In the genomic region with DNA sequence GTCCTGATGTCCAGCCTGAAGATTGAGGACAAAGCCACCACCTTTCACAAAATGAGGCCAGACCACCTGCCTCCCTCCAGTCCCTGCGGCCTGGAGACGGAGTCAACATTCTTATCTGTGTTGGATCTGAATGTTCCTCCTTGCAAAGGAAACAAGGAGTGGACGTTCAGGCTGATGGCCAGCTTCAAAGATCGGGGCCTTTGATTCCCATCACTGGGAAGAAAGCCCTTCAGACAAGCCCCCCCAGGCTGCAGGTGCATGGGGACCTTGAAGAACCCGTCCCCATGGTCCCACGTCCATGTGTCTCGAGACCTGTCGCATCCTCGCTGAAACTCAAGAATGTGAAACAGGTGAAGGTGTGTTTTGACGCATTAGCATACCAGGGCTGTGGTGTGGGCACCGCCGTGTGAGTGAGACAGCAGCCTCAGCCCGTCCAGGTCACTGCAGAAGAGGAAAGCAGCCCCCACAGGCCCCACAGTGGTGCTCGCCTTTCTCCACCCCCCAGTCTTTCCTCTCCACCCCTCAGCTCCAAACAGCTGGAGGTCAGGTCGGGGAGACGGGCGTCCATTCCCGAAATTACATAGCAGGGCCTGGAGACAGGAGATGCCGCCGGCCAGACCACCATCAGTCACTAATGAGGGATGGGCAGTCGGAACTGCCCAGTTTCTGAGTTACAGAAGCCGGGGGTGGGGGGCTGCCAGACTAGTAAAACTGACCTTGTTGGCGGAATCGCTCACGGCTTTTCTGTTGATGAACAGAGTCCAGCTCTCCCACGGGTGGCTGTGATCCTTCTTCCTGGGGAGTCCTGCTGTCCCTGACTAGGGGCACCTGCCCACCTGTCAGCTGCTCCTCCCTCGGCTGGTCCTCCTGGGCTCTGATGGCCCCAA, we compare ENCODE assay signal across 9 cellular contexts. TPM values are rescaled to one million over a fixed set of nuclear protein-coding genes. Genes with fewer than 3 reads are reported as not detected.
DNase-seq lines count a peak whose midpoint lies in the region; ATAC-seq and TF ChIP-seq lines count a peak whose summit lies in the region.
"Had no signal": no experiment of that assay in that cellular context is flagged by ENCODE, and none has a peak within 500 bp of the region (broad histone marks: within the 10 kb centered on the region; RNA-seq: fewer than 3 reads in every experiment).

No MANE protein-coding gene starts in this region.

- TF ChIP-seq POLR2A in breast epithelium (IDR thresholded peaks at IDR 0.05) (no peak), upper lobe of left lung (IDR thresholded peaks at IDR 0.05) (no peak)

- ATAC-seq in Right ventricle myocardium inferior: no peak
- ATAC-seq in upper lobe of left lung (ENCODE audit: low FRiP score in 2 of 2): no peak
- no peak for ATAC-seq in sciatic nerve

- peaks cover 41% of the 10 kb centered on the region for H3K4me1 Mint-ChIP-seq in mesothelial cell of epicardium

- peak overlapping the region; percentile 83 for H3K4me3 Mint-ChIP-seq in mesothelial cell of epicardium

- no peaks in the 10 kb centered on the region for H3K36me3 ChIP-seq in breast epithelium
- H3K36me3 ChIP-seq in upper lobe of left lung: peaks cover 2 to 28% (median 19%) of the 10 kb centered on the region in 4 donors

- H3K27me3 ChIP-seq in breast epithelium (no peaks in the 10 kb centered on the region), upper lobe of left lung (no peaks in the 10 kb centered on the region)

- no peak for TF ChIP-seq CTCF in breast epithelium (IDR thresholded peaks at IDR 0.05)
- no peak for TF ChIP-seq CTCF in mesothelial cell of epicardium (IDR thresholded peaks at IDR 0.05; ENCODE audit: unreplicated experiment)
- TF ChIP-seq CTCF in upper lobe of left lung (IDR thresholded peaks at IDR 0.05): no peak

- 71 to 77% methylated on average over 15 to 27 of the region's 27 CpGs for WGBS in upper lobe of left lung, 2 donors

- DNase-seq in Right ventricle myocardium inferior (ENCODE audit: missing footprints) (peak; percentile 37), cardiac septum (ENCODE audit: low spot score) (no peak), breast epithelium (ENCODE audit: low spot score in 2 of 2) (no peak), mesothelial cell of epicardium (ENCODE audit: low spot score in 2 of 2, unreplicated experiment in 2 of 2) (no peak), upper lobe of left lung (no peak), sciatic nerve (ENCODE audit: low spot score) (no peak), NCI-H1092 treated with DMSO at 0.1 percent for 48 hours (lab: John Stamatoyannopoulos, UW) (no peak), NCI-H2029 treated with DMSO at 0.1 percent for 48 hours (lab: John Stamatoyannopoulos, UW) (no peak)

- no peaks in the 10 kb centered on the region for H3K9me3 Mint-ChIP-seq in mesothelial cell of epicardium

- intact Hi-C loops in Right ventricle myocardium inferior (cut with DNase I) (loop anchor here (5.0 kb wide), 1 partner anchor 42 kb away; no protein-coding TSS in a partner anchor), cardiac septum (cut with DNase I) (loop anchor here (1.0 to 5.0 kb wide), 3 partner anchors 8 to 37 kb away; no protein-coding TSS in a partner anchor), breast epithelium (cut with DNase I; ENCODE audit: low total_unique reads) (no loop called here), sciatic nerve (cut with DNase I) (no loop called here)

- TF ChIP-seq EP300 in upper lobe of left lung (IDR thresholded peaks at IDR 0.05): no peak

- H3K27ac ChIP-seq in breast epithelium: peak overlapping the region; percentile 99 to 100
- peak overlapping the region; percentile 96 to 100 (median 98) for H3K27ac ChIP-seq in upper lobe of left lung

- peaks cover 14% of the 10 kb centered on the region for H3K36me3 Mint-ChIP-seq in mesothelial cell of epicardium

- H3K4me1 ChIP-seq in breast epithelium: peaks cover 13 to 27% of the 10 kb centered on the region in 2 donors
- peaks cover 36 to 46% (median 44%) of the 10 kb centered on the region in 4 donors for H3K4me1 ChIP-seq in upper lobe of left lung

- peak overlapping the region; percentile 97 to 100 (median 97) for H3K4me3 ChIP-seq in breast epithelium
- peak overlapping the region; percentile 70 to 100 (median 84) for H3K4me3 ChIP-seq in upper lobe of left lung

- H3K9me3 ChIP-seq in breast epithelium (no peaks in the 10 kb centered on the region), upper lobe of left lung (no peaks in the 10 kb centered on the region)

- H3K27ac Mint-ChIP-seq in mesothelial cell of epicardium: peak overlapping the region; percentile 100

- no peaks in the 10 kb centered on the region for H3K27me3 Mint-ChIP-seq in mesothelial cell of epicardium (ENCODE audit: low read depth)

RNA-seq across cellular contexts. Expression of a gene that starts 0.9 kb away (rescaled TPM):
- total RNA-seq in Right ventricle myocardium inferior: 62.6 TPM
- 80.9 TPM for total RNA-seq in cardiac septum
- total RNA-seq in breast epithelium: 10 to 100 TPM; 50.7 to 85.9 (median 75.2) TPM
- 202 to 212 TPM (median 204 TPM) in 3 replicates for total RNA-seq in mesothelial cell of epicardium
- total RNA-seq in upper lobe of left lung: 100 to 1,000 TPM in 4 of 6 donors, 10 to 100 TPM in 2; 80.6 to 228 (median 152) TPM
- total RNA-seq in sciatic nerve: 152 TPM

RNA-seq across cellular contexts. Expression of a gene that starts 43.0 kb away (rescaled TPM):
- 0.73 TPM for total RNA-seq in Right ventricle myocardium inferior
- total RNA-seq in cardiac septum: 0.62 TPM
- 1 to 10 TPM in 2 of 3 donors, not detected in 1; 1.3 to 1.8 TPM for total RNA-seq in breast epithelium
- total RNA-seq in mesothelial cell of epicardium: 0.83 to 1.4 TPM (median 1.2 TPM) in 3 replicates
- 10 to 100 TPM in 1 of 6 donors, 1 to 10 TPM in 5; 5.2 to 24.7 (median 7.6) TPM for total RNA-seq in upper lobe of left lung
- total RNA-seq in sciatic nerve: 2.5 TPM
- total RNA-seq: Daoy had no signal

RNA-seq across cellular contexts. Expression of a gene that starts 45.5 kb away (rescaled TPM):
- 10.4 TPM for total RNA-seq in Right ventricle myocardium inferior
- 20.7 TPM for total RNA-seq in cardiac septum
- 10 to 100 TPM; 10.2 to 22.6 (median 17.3) TPM for total RNA-seq in breast epithelium
- total RNA-seq in mesothelial cell of epicardium: 62.0 to 68.8 TPM (median 67.3 TPM) in 3 replicates
- 100 to 1,000 TPM in 3 of 6 donors, 10 to 100 TPM in 3; 33.5 to 134 (median 102) TPM for total RNA-seq in upper lobe of left lung
- 53.1 TPM for total RNA-seq in sciatic nerve

RNA-seq across cellular contexts. Expression of a gene that starts 59.2 kb away (rescaled TPM):
- 4.9 TPM for total RNA-seq in Right ventricle myocardium inferior
- total RNA-seq in cardiac septum: 2.0 TPM
- total RNA-seq in breast epithelium: 10 to 100 TPM; 11.5 to 23.9 (median 16.2) TPM
- total RNA-seq in mesothelial cell of epicardium: 5.8 to 7.0 TPM (median 7.0 TPM) in 3 replicates
- 10 to 100 TPM; 17.8 to 50.4 (median 36.2) TPM for total RNA-seq in upper lobe of left lung
- total RNA-seq in sciatic nerve: 22.2 TPM

Comparison
In these comparisons a context has a peak if more than half of its experiments do, and no peak if none do; other contexts are left out.
1. intact Hi-C loops: an anchor here in Right ventricle myocardium inferior (5.0 kb wide) and cardiac septum (1.0 to 5.0 kb wide); none called in breast epithelium and sciatic nerve.